ENCODE assay signal across 9 cellular contexts in the genomic region with DNA sequence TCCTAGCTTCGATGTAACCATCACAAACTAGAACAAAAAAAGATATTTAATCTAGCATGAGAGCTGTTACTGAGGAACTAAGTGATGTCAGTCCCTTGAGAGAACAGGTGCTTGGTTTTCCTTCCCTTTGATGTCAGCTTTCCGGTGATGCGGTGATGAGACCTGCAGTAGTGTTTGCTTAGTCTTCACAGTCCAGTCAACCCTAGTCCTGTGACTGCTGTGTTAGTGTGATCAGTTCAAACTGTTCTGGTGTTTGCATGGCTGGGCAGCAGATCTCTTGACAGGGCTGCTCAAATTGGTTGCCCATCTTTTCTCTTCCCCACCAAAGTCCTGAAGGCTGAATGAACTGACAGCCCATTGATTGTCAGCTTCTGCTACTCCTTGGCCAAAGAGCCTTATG.
A peak's percentile ranks its signal among the peaks of the same experiment; 100 is the strongest.
DNase-seq lines count a peak whose midpoint lies in the region; ATAC-seq and TF ChIP-seq lines count a peak whose summit lies in the region.
"Had no signal": no experiment of that assay in that cellular context is flagged by ENCODE, and none has a peak within 500 bp of the region (broad histone marks: within the 10 kb centered on the region; RNA-seq: fewer than 3 reads in every experiment).

No MANE protein-coding gene starts in this region.

- H3K27ac Mint-ChIP-seq in T-helper 17 cell = peak overlapping the region; percentile 12

- CTCF ChIA-PET in A673 (lab: Charles Lee) = no interaction called here

- no peaks in the 10 kb centered on the region for H3K4me1 ChIP-seq in A673 (ENCODE audit: insufficient read depth, low read length, poor library complexity, severe bottlenecking)

- peak; percentile 8 for DNase-seq in activated naive CD4-positive, alpha-beta T cell treated with Interleukin-2 at 50 U/mL for 16 hours
- no peak for DNase-seq in activated naive CD4-positive, alpha-beta T cell treated with anti-CD3 and anti-CD28 coated beads, Interleukin-2, amount 50 U/mL, for 16 hours
- DNase-seq in T-helper 17 cell = no peak
- DNase-seq in stimulated activated naive CD8-positive, alpha-beta T cell treated with anti-CD3 and anti-CD28 coated beads, Interleukin-15, Interleukin-2, amounts not matched to agents 100 U/mL and 50 U/mL, for 24 hours = peak; percentile 7
- no peak for DNase-seq in GM03348 (ENCODE audit: low spot score)
- DNase-seq in A673 (ENCODE audit: low spot score) = no peak
- DNase-seq in activated CD8-positive, alpha-beta memory T cell treated with anti-CD3 and anti-CD28 coated beads, Interleukin-2, amount 50 U/mL, for 48 hours = no peak
- DNase-seq: NCI-H226 had no signal

- intact Hi-C loops in A673 (cut with micrococcal nuclease; ENCODE audit: unreplicated experiment) = no loop called here

- H3K4me3 ChIP-seq in A673 (ENCODE audit: low read depth, low read length, poor library complexity, severe bottlenecking) = no peak overlapping the region

- POLR2A ChIA-PET in A673 (lab: Charles Lee; ENCODE audit: low non-redundant PET) = no interaction called here

- H3K27me3 Mint-ChIP-seq in T-helper 17 cell = peaks cover 16% of the 10 kb centered on the region

- no peak overlapping the region for H3K27ac ChIP-seq in A673 (ENCODE audit: low read depth, low read length, poor library complexity, severe bottlenecking)

- H3K36me3 Mint-ChIP-seq in T-helper 17 cell (ENCODE audit: low read depth) = peaks cover 3% of the 10 kb centered on the region

- H3K4me1 Mint-ChIP-seq in T-helper 17 cell = peaks cover 9% of the 10 kb centered on the region

- no peak for TF ChIP-seq CTCF in A673 (conservative IDR thresholded peaks at IDR 0.05; ENCODE audit: low read depth, low read length)

- no TSS peak for BruUV-seq in A673 (replicated peaks; lab: Mats Ljungman, UMichigan)

- no peak overlapping the region for H3K4me3 Mint-ChIP-seq in T-helper 17 cell

- H3K27me3 ChIP-seq in A673 (replicated peaks; ENCODE audit: insufficient read depth, low read depth, low read length, poor library complexity) = no peaks in the 10 kb centered on the region

- no peaks in the 10 kb centered on the region for H3K9me3 ChIP-seq in T-helper 17 cell (ENCODE audit: control insufficient read depth, low read length, poor library complexity, severe bottlenecking)
- H3K9me3 ChIP-seq in A673 (ENCODE audit: low read depth, low read length, poor library complexity, severe bottlenecking) = no peaks in the 10 kb centered on the region

- ATAC-seq in HG03066 (IDR thresholded peaks at IDR 0.05; ENCODE audit: low read depth, unreplicated experiment) (peak; percentile 87), T-helper 17 cell (peak; percentile 95)
- peak; percentile 55 for ATAC-seq in stimulated activated naive CD8-positive, alpha-beta T cell treated with anti-CD3 and anti-CD28 coated beads, Interleukin-15, Interleukin-2, amounts not matched to agents 100 U/mL and 50 U/mL, for 24 hours

- H3K36me3 ChIP-seq in A673 (ENCODE audit: insufficient read depth, low read length, poor library complexity, severe bottlenecking) = no peaks in the 10 kb centered on the region

Comparison
In these comparisons a context has a peak if more than half of its experiments do, and no peak if none do; other contexts are left out.
1. DNase-seq: peak in activated naive CD4-positive, alpha-beta T cell treated with Interleukin-2 at 50 U/mL for 16 hours (single experiment) and stimulated activated naive CD8-positive, alpha-beta T cell treated with anti-CD3 and anti-CD28 coated beads, Interleukin-15, Interleukin-2, amounts not matched to agents 100 U/mL and 50 U/mL, for 24 hours (single experiment); none in activated naive CD4-positive, alpha-beta T cell treated with anti-CD3 and anti-CD28 coated beads, Interleukin-2, amount 50 U/mL, for 16 hours (single experiment), T-helper 17 cell (0 of 3), GM03348 (single experiment), A673 (single experiment) and activated CD8-positive, alpha-beta memory T cell treated with anti-CD3 and anti-CD28 coated beads, Interleukin-2, amount 50 U/mL, for 48 hours (single experiment).
2. Peak in every context shown above with its lines, with median percentiles within 50 percentile points of each other: ATAC-seq.